Comparison of ENCODE assay signal across 22 cellular contexts in the genomic region with DNA sequence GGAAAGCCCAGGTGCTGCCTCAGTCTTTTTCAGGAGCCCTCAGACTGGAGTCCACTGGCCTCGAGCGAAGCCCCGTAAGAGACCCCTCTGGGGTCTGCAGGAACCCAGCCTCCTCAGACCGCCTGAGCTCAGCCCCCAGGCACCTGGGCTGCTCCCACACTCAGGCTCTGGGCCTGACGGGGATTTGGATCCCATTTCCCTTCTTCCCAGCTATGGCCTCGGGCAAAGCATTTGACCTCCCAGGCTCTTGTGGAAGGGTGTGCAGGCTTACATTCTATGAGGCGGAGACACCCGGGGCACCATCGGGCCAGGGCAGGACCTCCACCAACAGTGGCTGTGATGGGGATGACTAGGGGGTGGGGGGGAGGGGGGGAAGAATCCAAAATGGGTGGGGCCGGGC. TPM values are rescaled to one million over a fixed set of nuclear protein-coding genes. Genes with fewer than 3 reads are reported as not detected.
"Had no signal": no experiment of that assay in that cellular context is flagged by ENCODE, and none has a peak within 500 bp of the region (broad histone marks: within the 10 kb centered on the region; RNA-seq: fewer than 3 reads in every experiment).

No MANE protein-coding gene starts in this region.

- H3K4me3 Mint-ChIP-seq: naive thymus-derived CD4-positive, alpha-beta T cell; nephron; neural progenitor cell; stimulated activated naive B cell treated with anti-CD40 and anti-IgM and Interleukin-4, amounts not matched to agents 10 μg/mL and 1 μg/mL and 100 μg/mL, for 72 hours; stimulated activated naive CD8-positive, alpha-beta T cell treated with anti-CD3 and anti-CD28 coated beads, Interleukin-15, amount 100 ng/mL, for 72 hours had no signal

- H3K36me3 Mint-ChIP-seq: naive thymus-derived CD4-positive, alpha-beta T cell; neural progenitor cell had no signal

- H3K4me1 Mint-ChIP-seq: nephron had no signal

- H3K27ac Mint-ChIP-seq: naive thymus-derived CD4-positive, alpha-beta T cell; nephron; neural progenitor cell; stimulated activated naive B cell treated with anti-CD40 and anti-IgM and Interleukin-4, amounts not matched to agents 10 μg/mL and 1 μg/mL and 100 μg/mL, for 72 hours; stimulated activated naive CD8-positive, alpha-beta T cell treated with anti-CD3 and anti-CD28 coated beads, Interleukin-15, amount 100 ng/mL, for 72 hours had no signal

- H3K36me3 ChIP-seq: neural progenitor cell, prostate gland, right atrium auricular region, sigmoid colon, thyroid gland, vagina had no signal

- ATAC-seq: naive thymus-derived CD4-positive, alpha-beta T cell; stimulated activated naive B cell treated with anti-CD40 and anti-IgM and Interleukin-4, amounts not matched to agents 10 μg/mL and 1 μg/mL and 100 μg/mL, for 72 hours; stimulated activated naive CD8-positive, alpha-beta T cell treated with anti-CD3 and anti-CD28 coated beads, Interleukin-15, amount 100 ng/mL, for 72 hours had no signal

- FAIRE-seq: frontal cortex, kidney had no signal

- DNase-seq: cortex of kidney; dorsolateral prefrontal cortex; effector CD4-positive, alpha-beta T cell; hypothalamus; kidney; mesenchymal stem cell; midbrain; naive thymus-derived CD4-positive, alpha-beta T cell; nucleus accumbens; sigmoid colon; stimulated activated CD4-positive, alpha-beta T cell treated with anti-CD3 and anti-CD28 coated beads, Interleukin-15, amount 100 ng/mL, for 24 hours; stimulated activated CD4-positive, alpha-beta T cell treated with anti-CD3 and anti-CD28 coated beads, Interleukin-2, amount 100 ng/mL, for 48 hours; stimulated activated naive B cell treated with anti-CD40 and anti-IgM and Interleukin-4, amounts not matched to agents 10 μg/mL and 1 μg/mL and 100 μg/mL, for 72 hours; stimulated activated naive CD8-positive, alpha-beta T cell treated with anti-CD3 and anti-CD28 coated beads, Interleukin-15, amount 100 ng/mL, for 72 hours; thyroid gland; trophoblast cell had no signal

- H3K4me3 ChIP-seq: dorsolateral prefrontal cortex, neural progenitor cell, prostate gland, right atrium auricular region, sigmoid colon, thyroid gland, vagina had no signal

- H3K4me2 ChIP-seq: neural progenitor cell had no signal

- H3K9ac ChIP-seq: neural progenitor cell had no signal

- H3K27ac ChIP-seq: dorsolateral prefrontal cortex, neural progenitor cell, prostate gland, sigmoid colon, thyroid gland, vagina had no signal

- H3K27me3 Mint-ChIP-seq: naive thymus-derived CD4-positive, alpha-beta T cell; stimulated activated naive B cell treated with anti-CD40 and anti-IgM and Interleukin-4, amounts not matched to agents 10 μg/mL and 1 μg/mL and 100 μg/mL, for 72 hours; stimulated activated naive CD8-positive, alpha-beta T cell treated with anti-CD3 and anti-CD28 coated beads, Interleukin-15, amount 100 ng/mL, for 72 hours had no signal

- H3K9me3 ChIP-seq: prostate gland, right atrium auricular region, sigmoid colon, thyroid gland, vagina had no signal

- H2AFZ ChIP-seq: neural progenitor cell had no signal

- H3K27me3 ChIP-seq: right atrium auricular region, sigmoid colon, thyroid gland, vagina had no signal

- H3K9me3 Mint-ChIP-seq: naive thymus-derived CD4-positive, alpha-beta T cell; nephron; neural progenitor cell; stimulated activated naive B cell treated with anti-CD40 and anti-IgM and Interleukin-4, amounts not matched to agents 10 μg/mL and 1 μg/mL and 100 μg/mL, for 72 hours; stimulated activated naive CD8-positive, alpha-beta T cell treated with anti-CD3 and anti-CD28 coated beads, Interleukin-15, amount 100 ng/mL, for 72 hours had no signal

RNA-seq across cellular contexts. Expression of gene EGFL7, which starts 20.0 kb away (rescaled TPM):
- polyA plus RNA-seq: naive thymus-derived CD4-positive, alpha-beta T cell had no signal
